1 cellular context compared by ENCODE assay signal in genomic region chr20:50417484-50418235, GRCh38.
TF ChIP-seq lines count a peak whose summit lies in the region.

No MANE protein-coding gene starts in this region.

TF ChIP-seq in HepG2, 621 proteins besides CTCF, POLR2A, EP300 and RAD21 (continued from another document):
- 0 out of 2 replicates have a peak, but pooled peaks have one; percentile 35 for TF ChIP-seq AKNA (CRISPR knock-in tag; IDR thresholded peaks at IDR 0.05; ENCODE audit: borderline replicate concordance)
- no peak for TF ChIP-seq ZNF382 (CRISPR knock-in tag; IDR thresholded peaks at IDR 0.05; ENCODE audit: borderline replicate concordance)
- no peak for TF ChIP-seq ZZZ3 (CRISPR knock-in tag; IDR thresholded peaks at IDR 0.05; ENCODE audit: borderline replicate concordance)
- no peak for TF ChIP-seq MATR3 (CRISPR knock-in tag; IDR thresholded peaks at IDR 0.05)
- peak; percentile 72; the same call in 1 of the 2 replicates for TF ChIP-seq ZSCAN9 (CRISPR knock-in tag; IDR thresholded peaks at IDR 0.05; ENCODE audit: borderline replicate concordance)
- no peak for TF ChIP-seq PPARG (CRISPR knock-in tag; conservative IDR thresholded peaks at IDR 0.05)
- TF ChIP-seq GPN1 (CRISPR knock-in tag; IDR thresholded peaks at IDR 0.05; ENCODE audit: borderline replicate concordance): no peak
- 0 out of 2 replicates have a peak, but pooled peaks have one; percentile 16 for TF ChIP-seq ZMYM4 (CRISPR knock-in tag; IDR thresholded peaks at IDR 0.05)
- 0 out of 2 replicates have a peak, but pooled peaks have one; percentile 40 for TF ChIP-seq SMYD3 (CRISPR knock-in tag; IDR thresholded peaks at IDR 0.05)
- TF ChIP-seq PLSCR1 (CRISPR knock-in tag; IDR thresholded peaks at IDR 0.05; ENCODE audit: borderline replicate concordance): no peak
- no peak for TF ChIP-seq TERF1 (CRISPR knock-in tag; IDR thresholded peaks at IDR 0.05)
- peak; percentile 52; the same call in 1 of the 2 replicates for TF ChIP-seq FOXK1 (CRISPR knock-in tag; IDR thresholded peaks at IDR 0.05; ENCODE audit: borderline replicate concordance, low read depth)
- peak; percentile 64; the same call in 1 of the 2 replicates for TF ChIP-seq SMAD3 (CRISPR knock-in tag; IDR thresholded peaks at IDR 0.05)
- TF ChIP-seq ZFP36L2 (CRISPR knock-in tag; IDR thresholded peaks at IDR 0.05): no peak
- TF ChIP-seq HCFC1 (IDR thresholded peaks at IDR 0.05; ENCODE audit: low read depth, low read length): no peak
- TF ChIP-seq MAZ (IDR thresholded peaks at IDR 0.05; ENCODE audit: borderline replicate concordance, low read depth, low read length): no peak
- 0 out of 2 replicates have a peak, but pooled peaks have one; percentile 16 for TF ChIP-seq MAZ (CRISPR knock-in tag; IDR thresholded peaks at IDR 0.05; ENCODE audit: low read depth)
- TF ChIP-seq FOXP4 (CRISPR knock-in tag; IDR thresholded peaks at IDR 0.05): no peak
- TF ChIP-seq NKX3-1 (CRISPR knock-in tag; IDR thresholded peaks at IDR 0.05): peak; percentile 60; the same call in 1 of the 2 replicates
- TF ChIP-seq ZNF256 (CRISPR knock-in tag; conservative IDR thresholded peaks at IDR 0.05): 0 out of 2 replicates have a peak, but pooled peaks have one; percentile 55
- peak; percentile 80; the same call in 1 of the 2 replicates for TF ChIP-seq KLF11 (CRISPR knock-in tag; IDR thresholded peaks at IDR 0.05)
- TF ChIP-seq ZNF33B (CRISPR knock-in tag; IDR thresholded peaks at IDR 0.05): 0 out of 2 replicates have a peak, but pooled peaks have one; percentile 54
- peak; percentile 55; the same call in 1 of the 2 replicates for TF ChIP-seq GATAD2A (CRISPR knock-in tag; IDR thresholded peaks at IDR 0.05)
- TF ChIP-seq ZNF605 (CRISPR knock-in tag; IDR thresholded peaks at IDR 0.05): peak; percentile 83
- TF ChIP-seq ZNF781 (CRISPR knock-in tag; IDR thresholded peaks at IDR 0.05; ENCODE audit: borderline replicate concordance, not compliant biosample characterization): peak; percentile 60
- 0 out of 2 replicates have a peak, but pooled peaks have one; percentile 5 for TF ChIP-seq ZGPAT (CRISPR knock-in tag; IDR thresholded peaks at IDR 0.05)
- peak; percentile 73 for TF ChIP-seq SKI (IDR thresholded peaks at IDR 0.05; ENCODE audit: partially characterized antibody)
- TF ChIP-seq MED1 (CRISPR knock-in tag; IDR thresholded peaks at IDR 0.05): peak; percentile 49
- peak; percentile 54; the same call in 1 of the 2 replicates for TF ChIP-seq HDAC1 (CRISPR knock-in tag; IDR thresholded peaks at IDR 0.05)
- TF ChIP-seq NFIC (IDR thresholded peaks at IDR 0.05; ENCODE audit: low read length): no peak
- TF ChIP-seq BCL6 (CRISPR knock-in tag; IDR thresholded peaks at IDR 0.05): 0 out of 2 replicates have a peak, but pooled peaks have one; percentile 2
- no peak for TF ChIP-seq SNAPC4 (CRISPR knock-in tag; IDR thresholded peaks at IDR 0.05)
- TF ChIP-seq SP5 (CRISPR knock-in tag; IDR thresholded peaks at IDR 0.05; ENCODE audit: borderline replicate concordance, low read depth): no peak
- TF ChIP-seq ZMYM3 (CRISPR knock-in tag; IDR thresholded peaks at IDR 0.05): peak; percentile 69; the same call in 1 of the 2 replicates
- 0 out of 2 replicates have a peak, but pooled peaks have one; percentile 45 for TF ChIP-seq ZSCAN21 (CRISPR knock-in tag; IDR thresholded peaks at IDR 0.05; ENCODE audit: borderline replicate concordance)
- TF ChIP-seq SALL1 (CRISPR knock-in tag; IDR thresholded peaks at IDR 0.05): peak; percentile 51
- no peak for TF ChIP-seq ETV6 (CRISPR knock-in tag; conservative IDR thresholded peaks at IDR 0.05)
- peak; percentile 65 to 97 for TF ChIP-seq REST (IDR thresholded peaks at IDR 0.05; ENCODE audit: borderline replicate concordance in 1 of 2, low read depth in 1 of 2, low read length in 2 of 2)
- 0 out of 2 replicates have a peak, but pooled peaks have one; percentile 63 for TF ChIP-seq ZNF737 (CRISPR knock-in tag; IDR thresholded peaks at IDR 0.05; ENCODE audit: borderline replicate concordance)
